ENCODE assay signal across 1 cellular context in the genomic region with DNA sequence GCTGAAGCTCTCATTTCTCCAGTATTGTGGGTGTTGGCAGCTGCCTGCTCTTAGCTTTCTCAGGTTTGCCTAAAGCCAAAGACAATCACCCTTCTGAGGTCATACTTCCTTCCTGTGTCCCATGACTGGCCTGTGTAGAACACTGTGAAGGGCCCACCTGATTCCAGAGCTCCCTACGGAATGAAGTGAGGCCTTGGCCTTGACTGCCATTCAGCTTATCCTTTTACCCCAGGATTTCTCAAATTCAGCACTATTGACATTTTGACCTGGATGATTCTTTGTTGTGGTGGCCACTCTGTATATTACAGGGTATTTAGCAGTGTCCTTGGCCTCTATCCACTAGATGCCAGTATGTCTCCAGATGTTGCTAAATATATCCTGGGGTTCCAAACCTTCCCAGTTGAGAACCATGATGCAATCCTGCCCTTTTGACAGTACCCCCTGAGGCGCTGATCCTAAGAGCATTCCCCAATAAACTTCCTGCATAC.
TF ChIP-seq lines count a peak whose summit lies in the region.

No MANE protein-coding gene starts in this region.

TF ChIP-seq in HepG2, 621 proteins besides CTCF, POLR2A, EP300 and RAD21 (continued from another document and continues in another):
- TF ChIP-seq ARID5B (CRISPR knock-in tag; IDR thresholded peaks at IDR 0.05): peak; percentile 91
- TF ChIP-seq FOXO1 (CRISPR knock-in tag; IDR thresholded peaks at IDR 0.05): peak; percentile 78
- TF ChIP-seq, protein P1, sequence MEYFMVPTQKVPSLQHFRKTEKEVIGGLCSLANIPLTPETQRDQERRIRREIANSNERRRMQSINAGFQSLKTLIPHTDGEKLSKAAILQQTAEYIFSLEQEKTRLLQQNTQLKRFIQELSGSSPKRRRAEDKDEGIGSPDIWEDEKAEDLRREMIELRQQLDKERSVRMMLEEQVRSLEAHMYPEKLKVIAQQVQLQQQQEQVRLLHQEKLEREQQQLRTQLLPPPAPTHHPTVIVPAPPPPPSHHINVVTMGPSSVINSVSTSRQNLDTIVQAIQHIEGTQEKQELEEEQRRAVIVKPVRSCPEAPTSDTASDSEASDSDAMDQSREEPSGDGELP (IDR thresholded peaks at IDR 0.05; ENCODE audit: borderline replicate concordance, low read depth): peak; percentile 32; the same call in 1 of the 2 replicates
- TF ChIP-seq, protein P2, sequence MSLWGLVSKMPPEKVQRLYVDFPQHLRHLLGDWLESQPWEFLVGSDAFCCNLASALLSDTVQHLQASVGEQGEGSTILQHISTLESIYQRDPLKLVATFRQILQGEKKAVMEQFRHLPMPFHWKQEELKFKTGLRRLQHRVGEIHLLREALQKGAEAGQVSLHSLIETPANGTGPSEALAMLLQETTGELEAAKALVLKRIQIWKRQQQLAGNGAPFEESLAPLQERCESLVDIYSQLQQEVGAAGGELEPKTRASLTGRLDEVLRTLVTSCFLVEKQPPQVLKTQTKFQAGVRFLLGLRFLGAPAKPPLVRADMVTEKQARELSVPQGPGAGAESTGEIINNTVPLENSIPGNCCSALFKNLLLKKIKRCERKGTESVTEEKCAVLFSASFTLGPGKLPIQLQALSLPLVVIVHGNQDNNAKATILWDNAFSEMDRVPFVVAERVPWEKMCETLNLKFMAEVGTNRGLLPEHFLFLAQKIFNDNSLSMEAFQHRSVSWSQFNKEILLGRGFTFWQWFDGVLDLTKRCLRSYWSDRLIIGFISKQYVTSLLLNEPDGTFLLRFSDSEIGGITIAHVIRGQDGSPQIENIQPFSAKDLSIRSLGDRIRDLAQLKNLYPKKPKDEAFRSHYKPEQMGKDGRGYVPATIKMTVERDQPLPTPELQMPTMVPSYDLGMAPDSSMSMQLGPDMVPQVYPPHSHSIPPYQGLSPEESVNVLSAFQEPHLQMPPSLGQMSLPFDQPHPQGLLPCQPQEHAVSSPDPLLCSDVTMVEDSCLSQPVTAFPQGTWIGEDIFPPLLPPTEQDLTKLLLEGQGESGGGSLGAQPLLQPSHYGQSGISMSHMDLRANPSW (CRISPR knock-in tag; IDR thresholded peaks at IDR 0.05; ENCODE audit: borderline replicate concordance): no peak
- peak; percentile 83 for TF ChIP-seq NR2F2 (IDR thresholded peaks at IDR 0.05; ENCODE audit: borderline replicate concordance, low read depth)
- 0 out of 2 replicates have a peak, but pooled peaks have one; percentile 31 for TF ChIP-seq BORCS8-MEF2B (CRISPR knock-in tag; IDR thresholded peaks at IDR 0.05)
- TF ChIP-seq, protein P3, sequence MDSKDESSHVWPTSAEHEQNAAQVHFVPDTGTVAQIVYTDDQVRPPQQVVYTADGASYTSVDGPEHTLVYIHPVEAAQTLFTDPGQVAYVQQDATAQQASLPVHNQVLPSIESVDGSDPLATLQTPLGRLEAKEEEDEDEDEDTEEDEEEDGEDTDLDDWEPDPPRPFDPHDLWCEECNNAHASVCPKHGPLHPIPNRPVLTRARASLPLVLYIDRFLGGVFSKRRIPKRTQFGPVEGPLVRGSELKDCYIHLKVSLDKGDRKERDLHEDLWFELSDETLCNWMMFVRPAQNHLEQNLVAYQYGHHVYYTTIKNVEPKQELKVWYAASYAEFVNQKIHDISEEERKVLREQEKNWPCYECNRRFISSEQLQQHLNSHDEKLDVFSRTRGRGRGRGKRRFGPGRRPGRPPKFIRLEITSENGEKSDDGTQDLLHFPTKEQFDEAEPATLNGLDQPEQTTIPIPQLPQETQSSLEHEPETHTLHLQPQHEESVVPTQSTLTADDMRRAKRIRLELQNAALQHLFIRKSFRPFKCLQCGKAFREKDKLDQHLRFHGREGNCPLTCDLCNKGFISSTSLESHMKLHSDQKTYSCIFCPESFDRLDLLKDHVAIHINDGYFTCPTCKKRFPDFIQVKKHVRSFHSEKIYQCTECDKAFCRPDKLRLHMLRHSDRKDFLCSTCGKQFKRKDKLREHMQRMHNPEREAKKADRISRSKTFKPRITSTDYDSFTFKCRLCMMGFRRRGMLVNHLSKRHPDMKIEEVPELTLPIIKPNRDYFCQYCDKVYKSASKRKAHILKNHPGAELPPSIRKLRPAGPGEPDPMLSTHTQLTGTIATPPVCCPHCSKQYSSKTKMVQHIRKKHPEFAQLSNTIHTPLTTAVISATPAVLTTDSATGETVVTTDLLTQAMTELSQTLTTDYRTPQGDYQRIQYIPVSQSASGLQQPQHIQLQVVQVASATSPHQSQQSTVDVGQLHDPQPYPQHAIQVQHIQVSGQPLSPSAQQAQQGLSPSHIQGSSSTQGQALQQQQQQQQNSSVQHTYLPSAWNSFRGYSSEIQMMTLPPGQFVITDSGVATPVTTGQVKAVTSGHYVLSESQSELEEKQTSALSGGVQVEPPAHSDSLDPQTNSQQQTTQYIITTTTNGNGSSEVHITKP (CRISPR knock-in tag; IDR thresholded peaks at IDR 0.05; ENCODE audit: low read depth): no peak
- peak; percentile 82 for TF ChIP-seq ISL2 (CRISPR knock-in tag; IDR thresholded peaks at IDR 0.05)
- no peak for TF ChIP-seq AHR (CRISPR knock-in tag; IDR thresholded peaks at IDR 0.05)
- TF ChIP-seq ZNF282 (IDR thresholded peaks at IDR 0.05; ENCODE audit: partially characterized antibody): no peak
- TF ChIP-seq FOXP1 (IDR thresholded peaks at IDR 0.05): no peak
- peak; percentile 54; the same call in 1 of the 2 replicates for TF ChIP-seq FOXP1 (CRISPR knock-in tag; IDR thresholded peaks at IDR 0.05)
- TF ChIP-seq RFX1 (IDR thresholded peaks at IDR 0.05): no peak
- peak; percentile 74; the same call in 1 of the 2 replicates for TF ChIP-seq CBFB (CRISPR knock-in tag; IDR thresholded peaks at IDR 0.05)
- TF ChIP-seq, protein P4, sequence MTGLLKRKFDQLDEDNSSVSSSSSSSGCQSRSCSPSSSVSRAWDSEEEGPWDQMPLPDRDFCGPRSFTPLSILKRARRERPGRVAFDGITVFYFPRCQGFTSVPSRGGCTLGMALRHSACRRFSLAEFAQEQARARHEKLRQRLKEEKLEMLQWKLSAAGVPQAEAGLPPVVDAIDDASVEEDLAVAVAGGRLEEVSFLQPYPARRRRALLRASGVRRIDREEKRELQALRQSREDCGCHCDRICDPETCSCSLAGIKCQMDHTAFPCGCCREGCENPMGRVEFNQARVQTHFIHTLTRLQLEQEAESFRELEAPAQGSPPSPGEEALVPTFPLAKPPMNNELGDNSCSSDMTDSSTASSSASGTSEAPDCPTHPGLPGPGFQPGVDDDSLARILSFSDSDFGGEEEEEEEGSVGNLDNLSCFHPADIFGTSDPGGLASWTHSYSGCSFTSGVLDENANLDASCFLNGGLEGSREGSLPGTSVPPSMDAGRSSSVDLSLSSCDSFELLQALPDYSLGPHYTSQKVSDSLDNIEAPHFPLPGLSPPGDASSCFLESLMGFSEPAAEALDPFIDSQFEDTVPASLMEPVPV (CRISPR knock-in tag; IDR thresholded peaks at IDR 0.05): no peak
- TF ChIP-seq FOXK2 (IDR thresholded peaks at IDR 0.05): peak; percentile 64; the same call in 1 of the 2 replicates
- no peak for TF ChIP-seq U2AF1 (optimal IDR thresholded peaks at IDR 0.05; ENCODE audit: low read depth, low read length)
- 0 out of 2 replicates have a peak, but pooled peaks have one; percentile 37 for TF ChIP-seq HDAC2 (CRISPR knock-in tag; IDR thresholded peaks at IDR 0.05)
- TF ChIP-seq, protein P5, sequence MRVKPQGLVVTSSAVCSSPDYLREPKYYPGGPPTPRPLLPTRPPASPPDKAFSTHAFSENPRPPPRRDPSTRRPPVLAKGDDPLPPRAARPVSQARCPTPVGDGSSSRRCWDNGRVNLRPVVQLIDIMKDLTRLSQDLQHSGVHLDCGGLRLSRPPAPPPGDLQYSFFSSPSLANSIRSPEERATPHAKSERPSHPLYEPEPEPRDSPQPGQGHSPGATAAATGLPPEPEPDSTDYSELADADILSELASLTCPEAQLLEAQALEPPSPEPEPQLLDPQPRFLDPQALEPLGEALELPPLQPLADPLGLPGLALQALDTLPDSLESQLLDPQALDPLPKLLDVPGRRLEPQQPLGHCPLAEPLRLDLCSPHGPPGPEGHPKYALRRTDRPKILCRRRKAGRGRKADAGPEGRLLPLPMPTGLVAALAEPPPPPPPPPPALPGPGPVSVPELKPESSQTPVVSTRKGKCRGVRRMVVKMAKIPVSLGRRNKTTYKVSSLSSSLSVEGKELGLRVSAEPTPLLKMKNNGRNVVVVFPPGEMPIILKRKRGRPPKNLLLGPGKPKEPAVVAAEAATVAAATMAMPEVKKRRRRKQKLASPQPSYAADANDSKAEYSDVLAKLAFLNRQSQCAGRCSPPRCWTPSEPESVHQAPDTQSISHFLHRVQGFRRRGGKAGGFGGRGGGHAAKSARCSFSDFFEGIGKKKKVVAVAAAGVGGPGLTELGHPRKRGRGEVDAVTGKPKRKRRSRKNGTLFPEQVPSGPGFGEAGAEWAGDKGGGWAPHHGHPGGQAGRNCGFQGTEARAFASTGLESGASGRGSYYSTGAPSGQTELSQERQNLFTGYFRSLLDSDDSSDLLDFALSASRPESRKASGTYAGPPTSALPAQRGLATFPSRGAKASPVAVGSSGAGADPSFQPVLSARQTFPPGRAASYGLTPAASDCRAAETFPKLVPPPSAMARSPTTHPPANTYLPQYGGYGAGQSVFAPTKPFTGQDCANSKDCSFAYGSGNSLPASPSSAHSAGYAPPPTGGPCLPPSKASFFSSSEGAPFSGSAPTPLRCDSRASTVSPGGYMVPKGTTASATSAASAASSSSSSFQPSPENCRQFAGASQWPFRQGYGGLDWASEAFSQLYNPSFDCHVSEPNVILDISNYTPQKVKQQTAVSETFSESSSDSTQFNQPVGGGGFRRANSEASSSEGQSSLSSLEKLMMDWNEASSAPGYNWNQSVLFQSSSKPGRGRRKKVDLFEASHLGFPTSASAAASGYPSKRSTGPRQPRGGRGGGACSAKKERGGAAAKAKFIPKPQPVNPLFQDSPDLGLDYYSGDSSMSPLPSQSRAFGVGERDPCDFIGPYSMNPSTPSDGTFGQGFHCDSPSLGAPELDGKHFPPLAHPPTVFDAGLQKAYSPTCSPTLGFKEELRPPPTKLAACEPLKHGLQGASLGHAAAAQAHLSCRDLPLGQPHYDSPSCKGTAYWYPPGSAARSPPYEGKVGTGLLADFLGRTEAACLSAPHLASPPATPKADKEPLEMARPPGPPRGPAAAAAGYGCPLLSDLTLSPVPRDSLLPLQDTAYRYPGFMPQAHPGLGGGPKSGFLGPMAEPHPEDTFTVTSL (CRISPR knock-in tag; IDR thresholded peaks at IDR 0.05; ENCODE audit: borderline replicate concordance): peak; percentile 79; the same call in 1 of the 2 replicates
- peak; percentile 27; the same call in 1 of the 2 replicates for TF ChIP-seq PHF21A (CRISPR knock-in tag; IDR thresholded peaks at IDR 0.05)
- no peak for TF ChIP-seq ZNF549 (CRISPR knock-in tag; IDR thresholded peaks at IDR 0.05)
- TF ChIP-seq MNT (IDR thresholded peaks at IDR 0.05): no peak
- TF ChIP-seq FOXP4 (CRISPR knock-in tag; IDR thresholded peaks at IDR 0.05): peak; percentile 67
- TF ChIP-seq ATF5 (CRISPR knock-in tag; IDR thresholded peaks at IDR 0.05; ENCODE audit: low read depth): 0 out of 2 replicates have a peak, but pooled peaks have one; percentile 32
- TF ChIP-seq PHF5A (CRISPR knock-in tag; IDR thresholded peaks at IDR 0.05; ENCODE audit: low read depth, unreplicated experiment): peak; percentile 64
- no peak for TF ChIP-seq RAD51 (IDR thresholded peaks at IDR 0.05; ENCODE audit: borderline replicate concordance)
- TF ChIP-seq GFI1 (CRISPR knock-in tag; IDR thresholded peaks at IDR 0.05; ENCODE audit: borderline replicate concordance): 0 out of 2 replicates have a peak, but pooled peaks have one; percentile 34
